Comparison of ENCODE assay signal across 8 cellular contexts in genomic region chr12:118404876-118405521, GRCh38. TPM values are rescaled to one million over a fixed set of nuclear protein-coding genes. Genes with fewer than 3 reads are reported as not detected.
A peak's percentile ranks its signal among the peaks of the same experiment; 100 is the strongest.
DNase-seq lines count a peak whose midpoint lies in the region; ATAC-seq lines count a peak whose summit lies in the region.

No MANE protein-coding gene starts in this region.

- peaks cover 62% of the 10 kb centered on the region for H3K36me3 ChIP-seq in CD4-positive, CD25-positive, alpha-beta regulatory T cell (ENCODE audit: control insufficient read depth, insufficient read depth, low read length)
- peaks cover 10% of the 10 kb centered on the region for H3K36me3 ChIP-seq in mesendoderm (ENCODE audit: control insufficient read depth, insufficient read depth, low read length)

- no peaks in the 10 kb centered on the region for H3K79me1 ChIP-seq in mesendoderm (ENCODE audit: low read length)

- DNase-seq in CD4-positive, CD25-positive, alpha-beta regulatory T cell = peak; percentile 10 to 68 (median 41)
- peak; percentile 54 for DNase-seq in H4 (ENCODE audit: low spot score)
- peak; percentile 59 for DNase-seq in NCI-H345 (lab: John Stamatoyannopoulos, UW)
- peak; percentile 4 to 37 for DNase-seq in activated CD4-positive, alpha-beta T cell treated with anti-CD3 and anti-CD28 coated beads, Interleukin-2, amount 50 U/mL, for 24 hours (ENCODE audit: low read depth in 1 of 2, low spot score in 1 of 2)
- DNase-seq in effector CD8-positive, alpha-beta T cell (lab: John Stamatoyannopoulos, UW) = peak; percentile 16
- peak; percentile 92 for DNase-seq in mesendoderm
- DNase-seq in stimulated activated naive B cell treated with anti-CD40 and anti-IgM and Interleukin-4, amounts not matched to agents 10 μg/mL and 1 μg/mL and 100 μg/mL, for 72 hours = peak; percentile 22

- no peak overlapping the region for H3K56ac ChIP-seq in mesendoderm (ENCODE audit: low read length)

- no peak overlapping the region for H3K27ac ChIP-seq in CD4-positive, CD25-positive, alpha-beta regulatory T cell (ENCODE audit: insufficient read depth, low read length, poor library complexity, severe bottlenecking)
- H3K27ac ChIP-seq in mesendoderm (ENCODE audit: low read depth, low read length) = no peak overlapping the region

- H3K4me3 ChIP-seq in CD4-positive, CD25-positive, alpha-beta regulatory T cell (ENCODE audit: low read depth, low read length) = no peak overlapping the region
- H3K4me3 ChIP-seq in mesendoderm (ENCODE audit: low read length) = no peak overlapping the region

- H3K4me1 ChIP-seq in CD4-positive, CD25-positive, alpha-beta regulatory T cell (ENCODE audit: control insufficient read depth, insufficient read depth, low read length, poor library complexity, severe bottlenecking) = no peaks in the 10 kb centered on the region
- H3K4me1 ChIP-seq in mesendoderm (ENCODE audit: control insufficient read depth, low read depth, low read length) = no peaks in the 10 kb centered on the region

- no peak overlapping the region for H3K18ac ChIP-seq in mesendoderm (ENCODE audit: low read length)

- no peak overlapping the region for H2BK15ac ChIP-seq in mesendoderm (replicated peaks; ENCODE audit: low read depth)

- H2BK120ac ChIP-seq in mesendoderm (ENCODE audit: low read depth, low read length) = no peak overlapping the region

- H3K9me3 ChIP-seq in CD4-positive, CD25-positive, alpha-beta regulatory T cell (ENCODE audit: control insufficient read depth in 2 of 2, low read length in 2 of 2) = no peaks in the 10 kb centered on the region

- H3K4me2 ChIP-seq in mesendoderm (ENCODE audit: low read length) = no peak overlapping the region

- no peak overlapping the region for H3K4me3 Mint-ChIP-seq in CD4-positive, CD25-positive, alpha-beta regulatory T cell
- H3K4me3 Mint-ChIP-seq in stimulated activated naive B cell treated with anti-CD40 and anti-IgM and Interleukin-4, amounts not matched to agents 10 μg/mL and 1 μg/mL and 100 μg/mL, for 72 hours = no peak overlapping the region

- WGBS in mesendoderm (ENCODE audit: extremely low coverage, insufficient coverage, low lambda C conversion rate) = no CpG with 5 or more reads among the region's 4 CpGs

- no peak overlapping the region for H3K4ac ChIP-seq in mesendoderm (ENCODE audit: low read depth, low read length)

- H3K27me3 Mint-ChIP-seq in CD4-positive, CD25-positive, alpha-beta regulatory T cell = no peaks in the 10 kb centered on the region
- no peaks in the 10 kb centered on the region for H3K27me3 Mint-ChIP-seq in stimulated activated naive B cell treated with anti-CD40 and anti-IgM and Interleukin-4, amounts not matched to agents 10 μg/mL and 1 μg/mL and 100 μg/mL, for 72 hours

- H4K5ac ChIP-seq in mesendoderm (ENCODE audit: low read length) = no peak overlapping the region

- H3K9ac ChIP-seq in mesendoderm (ENCODE audit: low read length) = no peak overlapping the region

- H3K79me2 ChIP-seq in mesendoderm (ENCODE audit: control insufficient read depth, insufficient read depth, low read length) = no peaks in the 10 kb centered on the region

- H3K27ac Mint-ChIP-seq in CD4-positive, CD25-positive, alpha-beta regulatory T cell = no peak overlapping the region
- no peak overlapping the region for H3K27ac Mint-ChIP-seq in stimulated activated naive B cell treated with anti-CD40 and anti-IgM and Interleukin-4, amounts not matched to agents 10 μg/mL and 1 μg/mL and 100 μg/mL, for 72 hours

- H3K4me1 Mint-ChIP-seq in CD4-positive, CD25-positive, alpha-beta regulatory T cell = peaks cover 0 to 2% (median 0%) of the 10 kb centered on the region in 4 donors
- peaks cover 0 to 5% of the 10 kb centered on the region in 2 donors for H3K4me1 Mint-ChIP-seq in stimulated activated naive B cell treated with anti-CD40 and anti-IgM and Interleukin-4, amounts not matched to agents 10 μg/mL and 1 μg/mL and 100 μg/mL, for 72 hours

- no peaks in the 10 kb centered on the region for H3K9me3 Mint-ChIP-seq in CD4-positive, CD25-positive, alpha-beta regulatory T cell
- no peaks in the 10 kb centered on the region for H3K9me3 Mint-ChIP-seq in stimulated activated naive B cell treated with anti-CD40 and anti-IgM and Interleukin-4, amounts not matched to agents 10 μg/mL and 1 μg/mL and 100 μg/mL, for 72 hours

- H4K8ac ChIP-seq in mesendoderm (ENCODE audit: low read depth, low read length) = no peak overlapping the region

- no peak overlapping the region for H3K23ac ChIP-seq in mesendoderm (ENCODE audit: low read length)

- peak; percentile 52 to 59 for ATAC-seq in CD4-positive, CD25-positive, alpha-beta regulatory T cell (ENCODE audit: low read depth in 2 of 2)
- peak; percentile 79 to 83 for ATAC-seq in stimulated activated naive B cell treated with anti-CD40 and anti-IgM and Interleukin-4, amounts not matched to agents 10 μg/mL and 1 μg/mL and 100 μg/mL, for 72 hours (replicated peaks)
- no peak for ATAC-seq in HG02885 (IDR thresholded peaks at IDR 0.05; ENCODE audit: poor library complexity, unreplicated experiment)

- H3K36me3 Mint-ChIP-seq in CD4-positive, CD25-positive, alpha-beta regulatory T cell = peaks cover 42% of the 10 kb centered on the region
- H3K36me3 Mint-ChIP-seq in stimulated activated naive B cell treated with anti-CD40 and anti-IgM and Interleukin-4, amounts not matched to agents 10 μg/mL and 1 μg/mL and 100 μg/mL, for 72 hours = peaks cover 19 to 42% of the 10 kb centered on the region in 2 donors

- no peaks in the 10 kb centered on the region for H3K27me3 ChIP-seq in CD4-positive, CD25-positive, alpha-beta regulatory T cell (ENCODE audit: control insufficient read depth, insufficient read depth, low read length)
- H3K27me3 ChIP-seq in mesendoderm (ENCODE audit: insufficient read depth, low read length, poor library complexity) = no peaks in the 10 kb centered on the region

- H2BK5ac ChIP-seq in mesendoderm (ENCODE audit: low read length) = no peak overlapping the region

- H2AK5ac ChIP-seq in mesendoderm (ENCODE audit: low read length) = no peak overlapping the region

RNA-seq across cellular contexts. Expression of gene SUDS3, which starts 28.6 kb away (rescaled TPM):
- total RNA-seq in CD4-positive, CD25-positive, alpha-beta regulatory T cell = 29.9 TPM
- 10 to 100 TPM; 13.0 to 14.5 (median 13.6) TPM for polyA plus RNA-seq in CD4-positive, CD25-positive, alpha-beta regulatory T cell
- 21.0 and 34.2 TPM in 2 replicates for total RNA-seq in H4 (2014; rRNA removed; shearing (Covaris generic))
- 26.4 TPM for polyA plus RNA-seq in mesendoderm (2013, experiment 1 of 2)
- 26.5 TPM for polyA plus RNA-seq in mesendoderm (2013, experiment 2 of 2)

RNA-seq across cellular contexts. Expression of gene TAOK3, which starts 32.3 kb away (rescaled TPM):
- 97.8 TPM for total RNA-seq in CD4-positive, CD25-positive, alpha-beta regulatory T cell
- 10 to 100 TPM; 60.2 to 74.8 (median 69.7) TPM for polyA plus RNA-seq in CD4-positive, CD25-positive, alpha-beta regulatory T cell
- 14.1 and 24.1 TPM in 2 replicates for total RNA-seq in H4 (2014; rRNA removed; shearing (Covaris generic))
- 5.0 TPM for polyA plus RNA-seq in mesendoderm (2013, experiment 1 of 2)
- 5.2 TPM for polyA plus RNA-seq in mesendoderm (2013, experiment 2 of 2)

Comparison
In these comparisons a context has a peak if more than half of its experiments do, and no peak if none do; other contexts are left out.
1. DNase-seq: peak in every context shown above with its lines; median percentile 92 in mesendoderm; 59 in NCI-H345; 54 in H4; 41 in CD4-positive, CD25-positive, alpha-beta regulatory T cell; 22 in stimulated activated naive B cell treated with anti-CD40 and anti-IgM and Interleukin-4, amounts not matched to agents 10 μg/mL and 1 μg/mL and 100 μg/mL, for 72 hours; 20 in activated CD4-positive, alpha-beta T cell treated with anti-CD3 and anti-CD28 coated beads, Interleukin-2, amount 50 U/mL, for 24 hours; 16 in effector CD8-positive, alpha-beta T cell.